ENCODE assay signal across 8 cellular contexts in genomic region chr10:91758303-91759146, GRCh38. TPM values are rescaled to one million over a fixed set of nuclear protein-coding genes. Genes with fewer than 3 reads are reported as not detected.
DNase-seq lines count a peak whose midpoint lies in the region; ATAC-seq, FAIRE-seq and TF ChIP-seq lines count a peak whose summit lies in the region.

No MANE protein-coding gene starts in this region.

- TF ChIP-seq CTCF in Peyer's patch (IDR thresholded peaks at IDR 0.05) = peak in 5 of 6 experiments; percentile 38 to 71 (median 63)
- peak; percentile 19 to 33 for TF ChIP-seq CTCF in endothelial cell of umbilical vein (IDR thresholded peaks at IDR 0.05; ENCODE audit: extremely low read depth in 1 of 2, insufficient read depth in 1 of 2, low read depth in 1 of 2, low read length in 2 of 2)

- CTCF ChIA-PET in endothelial cell of umbilical vein (lab: Charles Lee) = interaction anchor here (0.5 to 2.7 kb wide), 31 partner anchors 9 to 532 kb away, joined by 3 to 75 read pairs (median 5); partner anchors contain the start of genes BTAF1, CPEB3, FGFBP3 and MARCHF5

- no peaks in the 10 kb centered on the region for H3K9me3 Mint-ChIP-seq in naive thymus-derived CD8-positive, alpha-beta T cell

- intact Hi-C loops in endothelial cell of umbilical vein (cut with micrococcal nuclease) = loop anchor here (1.0 kb wide), 1 partner anchor 155 kb away; no protein-coding TSS in a partner anchor

- H3K27me3 Mint-ChIP-seq in naive thymus-derived CD8-positive, alpha-beta T cell = peaks cover 0 to 10% (median 2%) of the 10 kb centered on the region in 5 donors

- no peak overlapping the region for H3K27ac Mint-ChIP-seq in naive thymus-derived CD8-positive, alpha-beta T cell

- H3K9me3 ChIP-seq in Peyer's patch (no peaks in the 10 kb centered on the region), endothelial cell of umbilical vein (replicated peaks; ENCODE audit: control insufficient read depth, insufficient read depth, low read length) (no peaks in the 10 kb centered on the region)

- POLR2A ChIA-PET in endothelial cell of umbilical vein (lab: Charles Lee) = interaction anchor here (0.7 kb wide), 1 partner anchor 68 kb away, joined by 7 read pairs; no protein-coding TSS in a partner anchor
- POLR2A ChIA-PET in naive thymus-derived CD8-positive, alpha-beta T cell (lab: Charles Lee) = interaction anchor here (0.5 to 1.2 kb wide), 4 partner anchors 40 to 155 kb away, joined by 3 to 5 read pairs (median 4); partner anchors contain the start of gene TNKS2

- H3K4me1 Mint-ChIP-seq in naive thymus-derived CD8-positive, alpha-beta T cell = peaks cover 0 to 7% (median 5%) of the 10 kb centered on the region in 4 donors

- H3K27ac ChIP-seq in Peyer's patch = no peak overlapping the region
- no peak overlapping the region for H3K27ac ChIP-seq in endothelial cell of umbilical vein (ENCODE audit: insufficient read depth, low read depth, low read length)

- H3K27me3 ChIP-seq in Peyer's patch (no peaks in the 10 kb centered on the region), endothelial cell of umbilical vein (ENCODE audit: control insufficient read depth in 2 of 2, insufficient read depth in 2 of 2, low read length in 2 of 2) (peaks cover 7 to 35% of the 10 kb centered on the region in 2 experiments)

- no peak overlapping the region for H3K4me3 ChIP-seq in Peyer's patch
- no peak overlapping the region for H3K4me3 ChIP-seq in endothelial cell of umbilical vein (replicated peaks in 1 of 3; ENCODE audit: insufficient read depth in 1 of 3, low read depth in 1 of 3, low read length in 3 of 3)

- H3K9me1 ChIP-seq in endothelial cell of umbilical vein (replicated peaks; ENCODE audit: control insufficient read depth, extremely low read depth, insufficient read depth, low read length) = no peaks in the 10 kb centered on the region

- dilution Hi-C loops in endothelial cell of umbilical vein (cut with MboI; ENCODE audit: extremely low pct_ligation_motif_present, low sequenced_read_pairs) = no loop called here

- no peak overlapping the region for H2AFZ ChIP-seq in endothelial cell of umbilical vein (ENCODE audit: low read depth, low read length)

- no peaks in the 10 kb centered on the region for H3K36me3 ChIP-seq in Peyer's patch
- no peaks in the 10 kb centered on the region for H3K36me3 ChIP-seq in endothelial cell of umbilical vein (ENCODE audit: control insufficient read depth in 2 of 2, extremely low read depth in 1 of 2, insufficient read depth in 2 of 2, low read length in 2 of 2)

- TF ChIP-seq POLR2A in Peyer's patch (IDR thresholded peaks at IDR 0.05) (no peak), endothelial cell of umbilical vein (IDR thresholded peaks at IDR 0.05; ENCODE audit: low read depth, low read length) (no peak)

- no TSS peak for BruUV-seq in endothelial cell of umbilical vein (replicated peaks; lab: Mats Ljungman, UMichigan)

- peak; percentile 80 to 82 for ATAC-seq in naive thymus-derived CD8-positive, alpha-beta T cell
- ATAC-seq in HG03175 (IDR thresholded peaks at IDR 0.05; ENCODE audit: unreplicated experiment) (no peak), GM18867 (IDR thresholded peaks at IDR 0.05; ENCODE audit: unreplicated experiment) (no peak)

- no peak overlapping the region for H3K9ac ChIP-seq in endothelial cell of umbilical vein (replicated peaks; ENCODE audit: extremely low read depth, insufficient read depth, low read length)

- H3K4me3 Mint-ChIP-seq in naive thymus-derived CD8-positive, alpha-beta T cell = no peak overlapping the region

- H3K4me1 ChIP-seq in Peyer's patch = no peaks in the 10 kb centered on the region
- H3K4me1 ChIP-seq in endothelial cell of umbilical vein (ENCODE audit: control insufficient read depth, extremely low read depth, insufficient read depth, low read length) = no peaks in the 10 kb centered on the region

- no peaks in the 10 kb centered on the region for H4K20me1 ChIP-seq in endothelial cell of umbilical vein (replicated peaks; ENCODE audit: control insufficient read depth, extremely low read depth, insufficient read depth, low read length)

- H3K36me3 Mint-ChIP-seq in naive thymus-derived CD8-positive, alpha-beta T cell = no peaks in the 10 kb centered on the region

- no peak overlapping the region for H3K4me2 ChIP-seq in endothelial cell of umbilical vein (ENCODE audit: insufficient read depth, low read length)

- H3K79me2 ChIP-seq in endothelial cell of umbilical vein (ENCODE audit: control insufficient read depth, insufficient read depth, low read length) = no peaks in the 10 kb centered on the region

- DNase-seq in DMS153 (lab: John Stamatoyannopoulos, UW) (peak; percentile 51), HT-29 (ENCODE audit: low spot score) (peak; percentile 69), Peyer's patch (no peak), endothelial cell of umbilical vein (ENCODE audit: low read depth, low spot score) (peak; percentile 64), OCI-M2 (lab: John Stamatoyannopoulos, UW; ENCODE audit: unreplicated experiment) (no peak)
- peak in 3 of 10 donors; percentile 57 to 68 (median 59) for DNase-seq in naive thymus-derived CD8-positive, alpha-beta T cell

- peak; percentile 73 for FAIRE-seq in endothelial cell of umbilical vein (lab: Jason Lieb, UNC)

TF ChIP-seq in endothelial cell of umbilical vein, 7 proteins besides CTCF, POLR2A, EP300 and RAD21:
- TF ChIP-seq JUN (IDR thresholded peaks at IDR 0.05; ENCODE audit: borderline replicate concordance, insufficient read depth, insufficient read length, low read depth) (no peak), EZH2 (IDR thresholded peaks at IDR 0.05; ENCODE audit: borderline replicate concordance, low read depth, low read length, severe bottlenecking) (no peak), POLR2AphosphoS5 (IDR thresholded peaks at IDR 0.05; ENCODE audit: insufficient read depth, low read depth, low read length) (no peak), MAX (IDR thresholded peaks at IDR 0.05; ENCODE audit: insufficient read depth, insufficient read length) (no peak), GATA2 (IDR thresholded peaks at IDR 0.05; ENCODE audit: insufficient read depth, insufficient read length, low read depth, low read length) (no peak), MYC (IDR thresholded peaks at IDR 0.05; ENCODE audit: low read depth, low read length) (no peak), FOS (IDR thresholded peaks at IDR 0.05; ENCODE audit: borderline replicate concordance, insufficient read depth, low read length) (no peak)

RNA-seq across cellular contexts. Expression of gene TNKS2, which starts 39.7 kb away (rescaled TPM):
- total RNA-seq in HT-29 (2014; rRNA removed; shearing (Covaris generic)) = 14.0 and 15.5 TPM in 2 replicates
- total RNA-seq in Peyer's patch (10 to 100 TPM; 27.8 to 47.0 (median 31.3) TPM), endothelial cell of umbilical vein (33.3 and 34.0 TPM in 2 replicates)
- polyA plus RNA-seq in endothelial cell of umbilical vein = 10.9 and 13.6 TPM in 2 replicates
- polyA plus RNA-seq in endothelial cell of umbilical vein (2011; cell fraction: cytosol; rRNA removed) = 11.0 and 12.8 TPM in 2 replicates
- polyA plus RNA-seq in endothelial cell of umbilical vein (2011; cell fraction: nucleus; rRNA removed) = 31.7 and 37.5 TPM in 2 replicates
- polyA plus RNA-seq in endothelial cell of umbilical vein (2012) = 26.2 and 32.7 TPM in 2 replicates
- 40.5 and 41.5 TPM in 2 replicates for polyA minus RNA-seq in endothelial cell of umbilical vein
- 25.6 TPM for polyA minus RNA-seq in endothelial cell of umbilical vein (2011; cell fraction: cytosol; rRNA and poly(A)+ RNA removed)
- polyA minus RNA-seq in endothelial cell of umbilical vein (2011; cell fraction: nucleus; rRNA and poly(A)+ RNA removed) = 25.4 and 34.3 TPM in 2 replicates
- 10 to 100 TPM; 57.0 to 57.7 TPM for total RNA-seq in naive thymus-derived CD8-positive, alpha-beta T cell
- 10 to 100 TPM; 15.2 to 25.4 (median 18.6) TPM for polyA plus RNA-seq in naive thymus-derived CD8-positive, alpha-beta T cell

Comparison
In these comparisons a context has a peak if more than half of its experiments do, and no peak if none do; other contexts are left out.
1. DNase-seq: peak in DMS153 (single experiment), HT-29 (single experiment) and endothelial cell of umbilical vein (single experiment); none in Peyer's patch (0 of 3) and OCI-M2 (single experiment).
2. ATAC-seq: peak in naive thymus-derived CD8-positive, alpha-beta T cell (2 of 2); none in HG03175 (single experiment) and GM18867 (single experiment).